10 cellular contexts compared by ENCODE assay signal in the genomic region with DNA sequence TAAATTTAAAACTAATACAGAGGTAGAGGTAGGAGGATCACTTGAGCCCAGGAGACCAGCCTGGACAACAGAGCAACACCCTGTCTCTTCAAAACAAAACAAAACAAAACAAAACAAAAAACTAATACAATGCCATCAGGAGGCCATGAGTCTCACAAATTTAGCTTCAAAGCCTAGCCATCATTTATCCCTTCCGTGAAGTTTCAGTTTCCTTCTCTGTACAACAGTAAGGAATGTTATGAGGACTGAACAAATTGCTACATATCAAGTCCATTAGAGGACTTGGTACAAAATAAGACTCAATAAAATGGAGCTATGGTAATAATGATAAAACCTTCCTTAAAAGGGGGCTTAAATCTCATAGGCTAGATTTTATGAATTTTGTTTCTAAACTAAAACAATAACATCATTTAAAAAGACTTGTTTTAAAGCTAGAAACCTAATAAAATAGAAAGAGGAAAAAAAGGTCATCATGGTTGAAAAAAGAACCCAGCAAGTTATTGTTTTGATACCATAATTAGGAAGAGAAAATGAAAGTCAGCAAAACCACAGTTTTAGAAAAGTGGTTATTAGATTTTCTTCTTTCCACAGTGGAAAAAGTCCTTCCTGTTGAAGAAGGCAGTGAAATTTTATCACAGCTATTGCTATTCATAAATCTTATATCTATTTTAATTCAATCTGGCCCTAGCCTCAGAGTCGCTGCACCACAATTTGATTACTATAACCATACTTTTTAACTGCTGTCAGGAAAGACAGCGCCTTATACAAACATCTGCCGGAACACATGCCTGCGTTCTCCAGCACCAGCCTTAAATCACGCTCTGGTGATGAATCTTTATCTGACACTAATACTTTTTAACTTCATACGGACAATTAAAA.
DNase-seq lines count a peak whose midpoint lies in the region; ATAC-seq and TF ChIP-seq lines count a peak whose summit lies in the region.
"Had no signal": no experiment of that assay in that cellular context is flagged by ENCODE, and none has a peak within 500 bp of the region (broad histone marks: within the 10 kb centered on the region; RNA-seq: fewer than 3 reads in every experiment).

No MANE protein-coding gene starts in this region.

- H3K4me2 ChIP-seq in PC-3 (ENCODE audit: low read length): no peak overlapping the region

- H3K36me3 Mint-ChIP-seq in activated naive CD8-positive, alpha-beta T cell treated with anti-CD3 and anti-CD28 coated beads, Interleukin-2, amount 50 U/mL, for 24 hours (ENCODE audit: low read depth): peaks cover 22% of the 10 kb centered on the region
- H3K36me3 Mint-ChIP-seq in naive B cell (peaks cover 0 to 4% of the 10 kb centered on the region in 2 donors), nephron progenitor cell (ENCODE audit: low read depth) (peaks cover 5% of the 10 kb centered on the region)

- no peaks in the 10 kb centered on the region for H3K9me2 ChIP-seq in PC-3 (replicated peaks; ENCODE audit: low read length)

- no peak overlapping the region for H3K9ac ChIP-seq in PC-3 (ENCODE audit: low read length)

- no peak overlapping the region for H2AFZ ChIP-seq in PC-3 (ENCODE audit: low read length)

- no peaks in the 10 kb centered on the region for H3K27me3 Mint-ChIP-seq in activated naive CD8-positive, alpha-beta T cell treated with anti-CD3 and anti-CD28 coated beads, Interleukin-2, amount 50 U/mL, for 24 hours
- no peaks in the 10 kb centered on the region for H3K27me3 Mint-ChIP-seq in naive B cell
- no peaks in the 10 kb centered on the region for H3K27me3 Mint-ChIP-seq in nephron progenitor cell (ENCODE audit: low read depth, poor library complexity)

- POLR2A ChIA-PET in PC-3 (lab: Charles Lee; ENCODE audit: unreplicated experiment): interaction anchor here (0.6 kb wide), 1 partner anchor 107 kb away, joined by 5 read pairs; no protein-coding TSS in a partner anchor

- no peak overlapping the region for H3K4me3 ChIP-seq in PC-3 (ENCODE audit: low read length)
- H3K4me3 ChIP-seq: colonic mucosa had no signal

- H3K9me3 Mint-ChIP-seq in activated naive CD8-positive, alpha-beta T cell treated with anti-CD3 and anti-CD28 coated beads, Interleukin-2, amount 50 U/mL, for 24 hours: no peaks in the 10 kb centered on the region
- H3K9me3 Mint-ChIP-seq in naive B cell: no peaks in the 10 kb centered on the region
- H3K9me3 Mint-ChIP-seq in nephron progenitor cell: no peaks in the 10 kb centered on the region

- in situ Hi-C loops in ACHN (cut with HindIII; ENCODE audit: low pct_ligation_motif_present, low pct_unique_long_range_greater_than_20kb, low sequenced_read_pairs): no loop called here

- peaks cover 89% of the 10 kb centered on the region for H3K4me1 Mint-ChIP-seq in activated naive CD8-positive, alpha-beta T cell treated with anti-CD3 and anti-CD28 coated beads, Interleukin-2, amount 50 U/mL, for 24 hours
- H3K4me1 Mint-ChIP-seq in naive B cell: peaks cover 47 to 81% (median 66%) of the 10 kb centered on the region in 3 donors
- H3K4me1 Mint-ChIP-seq in nephron progenitor cell: peaks cover 37% of the 10 kb centered on the region

- peak overlapping the region; percentile 70 for H3K4me3 Mint-ChIP-seq in activated naive CD8-positive, alpha-beta T cell treated with anti-CD3 and anti-CD28 coated beads, Interleukin-2, amount 50 U/mL, for 24 hours
- H3K4me3 Mint-ChIP-seq in naive B cell (peak overlapping the region; percentile 75 to 93 (median 84)), nephron progenitor cell (no peak overlapping the region)

- no peak for TF ChIP-seq CTCF in PC-3 (conservative IDR thresholded peaks at IDR 0.05; ENCODE audit: low read depth, low read length)
- TF ChIP-seq CTCF in nephron progenitor cell (IDR thresholded peaks at IDR 0.05): no peak

- BruUV-seq in PC-3 (replicated peaks; lab: Mats Ljungman, UMichigan): no TSS peak

- no peaks in the 10 kb centered on the region for H3K36me3 ChIP-seq in PC-3 (ENCODE audit: low read depth, low read length)
- H3K36me3 ChIP-seq: colonic mucosa had no signal

- H3K9me3 ChIP-seq in PC-3 (ENCODE audit: low read length): no peaks in the 10 kb centered on the region
- H3K9me3 ChIP-seq: colonic mucosa had no signal

- no peak overlapping the region for H3K27ac ChIP-seq in PC-3 (ENCODE audit: low read length)
- H3K27ac ChIP-seq: colonic mucosa, HL-60 had no signal

- DNase-seq in EL (peak; percentile 31), naive B cell (peak; percentile 56), PC-3 (no peak), ACHN (no peak), nephron progenitor cell (no peak)
- DNase-seq in activated naive CD8-positive, alpha-beta T cell treated with anti-CD3 and anti-CD28 coated beads, Interleukin-2, amount 50 U/mL, for 24 hours: no peak
- DNase-seq: colonic mucosa had no signal

- intact Hi-C loops in PC-3 (cut with micrococcal nuclease): no loop called here

- H3K4me1 ChIP-seq in PC-3 (ENCODE audit: insufficient read depth, low read length): peaks cover 28% of the 10 kb centered on the region
- H3K4me1 ChIP-seq: colonic mucosa had no signal

- CTCF ChIA-PET in PC-3 (lab: Charles Lee): interaction anchor here (0.6 kb wide), 1 partner anchor 504 kb away, joined by 9 read pairs; no protein-coding TSS in a partner anchor

- no peaks in the 10 kb centered on the region for H3K27me3 ChIP-seq in PC-3 (ENCODE audit: low read length)
- H3K27me3 ChIP-seq: colonic mucosa had no signal

- no peaks in the 10 kb centered on the region for H4K20me1 ChIP-seq in PC-3 (ENCODE audit: low read length)

- H3F3A ChIP-seq in PC-3 (ENCODE audit: low read length, unreplicated experiment): no peaks in the 10 kb centered on the region

- H3K79me2 ChIP-seq in PC-3 (ENCODE audit: low read length): peaks cover 34% of the 10 kb centered on the region

- peak; percentile 27 for ATAC-seq in HG02798 (IDR thresholded peaks at IDR 0.05; ENCODE audit: poor library complexity, unreplicated experiment)
- ATAC-seq in activated naive CD8-positive, alpha-beta T cell treated with anti-CD3 and anti-CD28 coated beads, Interleukin-2, amount 50 U/mL, for 24 hours: no peak
- ATAC-seq in naive B cell (ENCODE audit: low read depth in 2 of 2): peak; percentile 13 to 22
- no peak for ATAC-seq in HG03095 (IDR thresholded peaks at IDR 0.05; ENCODE audit: unreplicated experiment)
- no peak for ATAC-seq in PC-3

- H3K27ac Mint-ChIP-seq in activated naive CD8-positive, alpha-beta T cell treated with anti-CD3 and anti-CD28 coated beads, Interleukin-2, amount 50 U/mL, for 24 hours: peak overlapping the region; percentile 77
- peak overlapping the region; percentile 94 to 97 (median 96) for H3K27ac Mint-ChIP-seq in naive B cell
- no peak overlapping the region for H3K27ac Mint-ChIP-seq in nephron progenitor cell

Comparison
In these comparisons a context has a peak if more than half of its experiments do, and no peak if none do; other contexts are left out.
1. DNase-seq: peak in EL (single experiment) and naive B cell (single experiment); none in activated naive CD8-positive, alpha-beta T cell treated with anti-CD3 and anti-CD28 coated beads, Interleukin-2, amount 50 U/mL, for 24 hours (single experiment), PC-3 (single experiment), ACHN (single experiment) and nephron progenitor cell (single experiment).
2. ATAC-seq: peak in HG02798 (single experiment) and naive B cell (2 of 2); none in activated naive CD8-positive, alpha-beta T cell treated with anti-CD3 and anti-CD28 coated beads, Interleukin-2, amount 50 U/mL, for 24 hours (single experiment), HG03095 (single experiment) and PC-3 (single experiment).